ENCODE assay signal across 8 cellular contexts in genomic region chr16:275786-276232, GRCh38. TPM values are rescaled to one million over a fixed set of nuclear protein-coding genes. Genes with fewer than 3 reads are reported as not detected.
DNase-seq lines count a peak whose midpoint lies in the region; ATAC-seq and TF ChIP-seq lines count a peak whose summit lies in the region.

Gene RGS11 (minus strand): TSS chr16:275944. CDS start chr16:275911, 33 bp downstream.

- H3K27me3 ChIP-seq in GM06990 (replicated peaks; ENCODE audit: control insufficient read depth, insufficient read depth, low read length) (no peaks in the 10 kb centered on the region; the same call in 1 of the 2 replicates), ascending aorta (peaks cover 6% of the 10 kb centered on the region), right cardiac atrium (ENCODE audit: control insufficient read depth, insufficient read depth) (no peaks in the 10 kb centered on the region), gastrocnemius medialis (peaks cover 10 to 24% (median 20%) of the 10 kb centered on the region in 3 donors)

- H3K4me1 ChIP-seq in ascending aorta (peaks cover 6 to 9% of the 10 kb centered on the region in 2 donors), right cardiac atrium (ENCODE audit: control insufficient read depth, insufficient read depth, low read length) (peaks cover 3% of the 10 kb centered on the region), gastrocnemius medialis (peaks cover under 1 to 14% of the 10 kb centered on the region in 2 donors)

- H3K27ac ChIP-seq in ascending aorta, result peak within 1 kb of the TSS in 1 of 2 donors; percentile 27
- H3K27ac ChIP-seq in right cardiac atrium (ENCODE audit: low read length), result no peak within 1 kb of the TSS
- no peak within 1 kb of the TSS for H3K27ac ChIP-seq in gastrocnemius medialis

- TF ChIP-seq CTCF in GM06990 (IDR thresholded peaks at IDR 0.05; ENCODE audit: insufficient read depth, low read length, poor library complexity, severe bottlenecking) (no peak), ascending aorta (IDR thresholded peaks at IDR 0.05) (no peak), gastrocnemius medialis (IDR thresholded peaks at IDR 0.05 in 4 of 5, conservative IDR thresholded peaks at IDR 0.05 in 1 of 5) (no peak)

- no peak for TF ChIP-seq POLR2A in gastrocnemius medialis (IDR thresholded peaks at IDR 0.05)

- ATAC-seq in right cardiac atrium, result peak; percentile 35 to 50
- no peak for ATAC-seq in gastrocnemius medialis
- ATAC-seq in HG02642 (IDR thresholded peaks at IDR 0.05; ENCODE audit: poor library complexity, unreplicated experiment), result no peak
- ATAC-seq in GM18511 (IDR thresholded peaks at IDR 0.05; ENCODE audit: unreplicated experiment), result no peak

- H3K9me3 ChIP-seq in ascending aorta (no peaks in the 10 kb centered on the region), right cardiac atrium (ENCODE audit: control insufficient read depth, low read length) (no peaks in the 10 kb centered on the region), gastrocnemius medialis (no peaks in the 10 kb centered on the region)

- in situ Hi-C loops in gastrocnemius medialis (cut with MboI; ENCODE audit: low sequenced_read_pairs in 4 of 4), result no loop called here

- DNase-seq in GM06990 (ENCODE audit: extremely low read depth, insufficient read length) (no peak), ascending aorta (ENCODE audit: low spot score in 2 of 2) (no peak), right cardiac atrium (peak in 1 of 3 donors; percentile 69), gastrocnemius medialis (no peak), activated gamma-delta T cell treated with Interleukin-2 at 50 U/mL for 16 hours (no peak), RKO (ENCODE audit: low spot score) (no peak)

- WGBS in right cardiac atrium, result 2% methylated on average over 56 of the region's 56 CpGs

- H3K4me3 ChIP-seq in GM06990 (replicated peaks; ENCODE audit: low read depth, low read length) (peak within 1 kb of the TSS; percentile 18), ascending aorta (peak within 1 kb of the TSS; percentile 57 to 82), right cardiac atrium (ENCODE audit: low read length) (peak within 1 kb of the TSS; percentile 41), gastrocnemius medialis (peak within 1 kb of the TSS; percentile 43 to 55 (median 48))

- intact Hi-C loops in ascending aorta (cut with DNase I) (no loop called here), right cardiac atrium (cut with DNase I) (no loop called here), gastrocnemius medialis (cut with DNase I; ENCODE audit: low total_unique reads) (no loop called here)

- H3K36me3 ChIP-seq in GM06990 (ENCODE audit: control insufficient read depth, insufficient read depth, low read length), result no peaks in the 10 kb centered on the region
- H3K36me3 ChIP-seq in ascending aorta, result no peaks in the 10 kb centered on the region
- H3K36me3 ChIP-seq in gastrocnemius medialis, result no peaks in the 10 kb centered on the region

RNA-seq across cellular contexts. Expression of gene RGS11, which starts in this region (rescaled TPM):
- total RNA-seq in ascending aorta, result 32.6 TPM
- 10 to 100 TPM; 11.6 to 23.8 (median 17.6) TPM for total RNA-seq in right cardiac atrium
- 15.5 TPM for polyA plus RNA-seq in right cardiac atrium
- 1 to 10 TPM; 1.2 to 2.2 (median 1.6) TPM for total RNA-seq in gastrocnemius medialis

Comparison
In these comparisons a context has a peak if more than half of its experiments do, and no peak if none do; other contexts are left out.
1. H3K4me3 ChIP-seq: peak in every context shown above with its lines; median percentile 70 in ascending aorta; 48 in gastrocnemius medialis; 41 in right cardiac atrium; 18 in GM06990.
2. ATAC-seq: peak in right cardiac atrium (2 of 2); none in gastrocnemius medialis (0 of 2), HG02642 (single experiment) and GM18511 (single experiment).